Comparison of ENCODE assay signal across 31 cellular contexts in the genomic region with DNA sequence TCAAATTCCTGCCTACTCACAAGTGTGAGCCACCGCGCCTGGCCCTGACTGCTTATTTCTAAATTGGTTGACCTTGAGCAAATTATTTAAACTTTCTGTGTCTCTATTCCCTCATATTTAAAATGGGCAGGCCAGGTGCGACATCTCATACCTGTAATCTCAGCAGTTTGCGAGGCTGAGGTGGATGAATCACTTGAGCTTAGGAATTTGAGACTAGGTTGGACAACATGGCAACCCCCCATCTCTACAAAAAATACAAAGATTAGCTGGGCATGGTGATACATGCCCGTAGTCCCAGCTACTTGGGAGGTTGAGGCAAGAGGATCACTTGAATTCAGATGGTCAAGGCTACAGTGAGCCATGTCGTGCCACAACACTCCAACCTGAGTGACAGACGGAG.
"Had no signal": no experiment of that assay in that cellular context is flagged by ENCODE, and none has a peak within 500 bp of the region (broad histone marks: within the 10 kb centered on the region; RNA-seq: fewer than 3 reads in every experiment).

No MANE protein-coding gene starts in this region.

- H3K4me3 Mint-ChIP-seq: dendritic cell treated with granulocyte-macrophage colony-stimulating factor and Interleukin-4, amounts not matched to agents 40 ng/mL and 50 ng/mL, for 4 days; endodermal cell; immature natural killer cell; memory B cell; naive thymus-derived CD4-positive, alpha-beta T cell; nephron progenitor cell; stimulated activated memory B cell treated with anti-CD40 and anti-IgM and Interleukin-4, amounts not matched to agents 10 μg/mL and 1 μg/mL and 100 μg/mL, for 72 hours had no signal

- H3K36me3 ChIP-seq: colonic mucosa, prostate gland, right atrium auricular region, thoracic aorta, uterus had no signal

- H3K9me3 ChIP-seq: colonic mucosa, esophagus muscularis mucosa, lower lobe of right lung, prostate gland, right atrium auricular region, sigmoid colon, spleen, thoracic aorta, tibial nerve, upper lobe of right lung, uterus had no signal

- H3K9me3 Mint-ChIP-seq: dendritic cell treated with granulocyte-macrophage colony-stimulating factor and Interleukin-4, amounts not matched to agents 40 ng/mL and 50 ng/mL, for 4 days; endodermal cell; immature natural killer cell; memory B cell; nephron progenitor cell; stimulated activated memory B cell treated with anti-CD40 and anti-IgM and Interleukin-4, amounts not matched to agents 10 μg/mL and 1 μg/mL and 100 μg/mL, for 72 hours had no signal

- H3K27me3 ChIP-seq: colonic mucosa, esophagus muscularis mucosa, right atrium auricular region, sigmoid colon, spleen, tibial nerve, upper lobe of right lung, uterus had no signal

- H3K27ac Mint-ChIP-seq: dendritic cell treated with granulocyte-macrophage colony-stimulating factor and Interleukin-4, amounts not matched to agents 40 ng/mL and 50 ng/mL, for 4 days; immature natural killer cell; memory B cell; naive thymus-derived CD4-positive, alpha-beta T cell; nephron progenitor cell; stimulated activated memory B cell treated with anti-CD40 and anti-IgM and Interleukin-4, amounts not matched to agents 10 μg/mL and 1 μg/mL and 100 μg/mL, for 72 hours had no signal

- ATAC-seq: left colon; left ventricle myocardium superior; lower lobe of right lung; naive thymus-derived CD4-positive, alpha-beta T cell; stimulated activated memory B cell treated with anti-CD40 and anti-IgM and Interleukin-4, amounts not matched to agents 10 μg/mL and 1 μg/mL and 100 μg/mL, for 72 hours; stimulated activated naive CD8-positive, alpha-beta T cell treated with anti-CD3 and anti-CD28 coated beads, Interleukin-15, Interleukin-2, amounts not matched to agents 100 U/mL and 50 U/mL, for 24 hours; upper lobe of right lung had no signal

- H3K4me1 Mint-ChIP-seq: immature natural killer cell; memory B cell; naive thymus-derived CD4-positive, alpha-beta T cell; stimulated activated memory B cell treated with anti-CD40 and anti-IgM and Interleukin-4, amounts not matched to agents 10 μg/mL and 1 μg/mL and 100 μg/mL, for 72 hours had no signal

- H3K27me3 Mint-ChIP-seq: dendritic cell treated with granulocyte-macrophage colony-stimulating factor and Interleukin-4, amounts not matched to agents 40 ng/mL and 50 ng/mL, for 4 days had no signal

- H3K27ac ChIP-seq: colonic mucosa, esophagus muscularis mucosa, lower lobe of right lung, prostate gland, right atrium auricular region, sigmoid colon, spleen, thoracic aorta, tibial nerve, upper lobe of right lung, uterus had no signal

- H3K36me3 Mint-ChIP-seq: memory B cell; stimulated activated memory B cell treated with anti-CD40 and anti-IgM and Interleukin-4, amounts not matched to agents 10 μg/mL and 1 μg/mL and 100 μg/mL, for 72 hours had no signal

- DNase-seq: colonic mucosa; effector CD8-positive, alpha-beta T cell; endodermal cell; foreskin melanocyte; glutamatergic neuron; hypothalamus; immature natural killer cell; islet precursor cell; kidney glomerular epithelial cell; left colon; left ventricle myocardium superior; lower lobe of right lung; midbrain; naive thymus-derived CD4-positive, alpha-beta T cell; nephron progenitor cell; nucleus accumbens; sigmoid colon; spleen; stimulated activated CD4-positive, alpha-beta T cell treated with anti-CD3 and anti-CD28 coated beads, Interleukin-4, amount 100 ng/mL, for 4 hours; stimulated activated naive CD8-positive, alpha-beta T cell treated with anti-CD3 and anti-CD28 coated beads, Interleukin-15, Interleukin-2, amounts not matched to agents 100 U/mL and 50 U/mL, for 24 hours; substantia nigra; upper lobe of right lung; uterus had no signal

- H3K4me3 ChIP-seq: colonic mucosa, esophagus muscularis mucosa, lower lobe of right lung, prostate gland, right atrium auricular region, sigmoid colon, spleen, thoracic aorta, tibial nerve, upper lobe of right lung, uterus had no signal

- H3K4me1 ChIP-seq: colonic mucosa, prostate gland, spleen, uterus had no signal
